In genomic region chr11:113168804-113169342, GRCh38 we compare ENCODE assay signal across 13 cellular contexts.
"Had no signal": no experiment of that assay in that cellular context is flagged by ENCODE, and none has a peak within 500 bp of the region (broad histone marks: within the 10 kb centered on the region; RNA-seq: fewer than 3 reads in every experiment).

No MANE protein-coding gene starts in this region.

- H3K27ac ChIP-seq: foreskin keratinocyte, prostate gland, skin epidermis, vagina had no signal

- H3K4me1 ChIP-seq: foreskin keratinocyte, prostate gland, vagina had no signal

- H3K27me3 ChIP-seq: foreskin keratinocyte, tibial nerve, vagina had no signal

- H3K36me3 ChIP-seq: prostate gland, tibial nerve, vagina had no signal

- DNase-seq: activated CD4-positive, CD25-positive, alpha-beta regulatory T cell treated with anti-CD3 and anti-CD28 coated beads, Interleukin-2, amount 50 U/mL, for 72 hours; activated naive CD4-positive, alpha-beta T cell; activated T-cell treated with anti-CD3 and anti-CD28 coated beads for 4 hours; effector CD8-positive, alpha-beta T cell; foreskin keratinocyte; mesendoderm; right cardiac atrium; stimulated activated CD4-positive, alpha-beta T cell treated with anti-CD3 and anti-CD28 coated beads, Interleukin-4, amount 100 ng/mL, for 24 hours; stimulated activated naive CD4-positive, alpha-beta T cell had no signal

- ATAC-seq: foreskin keratinocyte, right cardiac atrium had no signal

- H3K4me3 ChIP-seq: prostate gland, skin epidermis, tibial nerve, vagina had no signal

- H3K9me3 ChIP-seq: prostate gland, tibial nerve, vagina had no signal
